ENCODE assay signal across 11 cellular contexts in genomic region chr14:49550284-49551184, GRCh38. TPM values are rescaled to one million over a fixed set of nuclear protein-coding genes. Genes with fewer than 3 reads are reported as not detected.
DNase-seq lines count a peak whose midpoint lies in the region; ATAC-seq and TF ChIP-seq lines count a peak whose summit lies in the region.
"Had no signal": no experiment of that assay in that cellular context is flagged by ENCODE, and none has a peak within 500 bp of the region (broad histone marks: within the 10 kb centered on the region; RNA-seq: fewer than 3 reads in every experiment).

No MANE protein-coding gene starts in this region.

- no peak overlapping the region for H2BK5ac ChIP-seq in mesendoderm (ENCODE audit: low read length)

- no peak overlapping the region for H2AK5ac ChIP-seq in mesendoderm (ENCODE audit: low read length)

- H2BK15ac ChIP-seq in mesendoderm (replicated peaks; ENCODE audit: low read depth) = no peak overlapping the region

- H3K4ac ChIP-seq in mesendoderm (ENCODE audit: low read depth, low read length) = no peak overlapping the region

- no peaks in the 10 kb centered on the region for H3K79me1 ChIP-seq in mesendoderm (ENCODE audit: low read length)

- no peaks in the 10 kb centered on the region for H3K27me3 Mint-ChIP-seq in brain

- H3K4me1 ChIP-seq in mesendoderm (ENCODE audit: control insufficient read depth, low read depth, low read length) = peaks cover 8% of the 10 kb centered on the region
- no peaks in the 10 kb centered on the region for H3K4me1 ChIP-seq in right atrium auricular region

- H3K4me1 Mint-ChIP-seq in brain = peaks cover 18% of the 10 kb centered on the region
- H3K4me1 Mint-ChIP-seq: naive thymus-derived CD8-positive, alpha-beta T cell had no signal

- WGBS in mesendoderm (ENCODE audit: extremely low coverage, insufficient coverage, low lambda C conversion rate) = no CpG with 5 or more reads among the region's 5 CpGs

- H3K36me3 ChIP-seq in mesendoderm (ENCODE audit: control insufficient read depth, insufficient read depth, low read length) = no peaks in the 10 kb centered on the region
- no peaks in the 10 kb centered on the region for H3K36me3 ChIP-seq in right atrium auricular region

- H3K36me3 Mint-ChIP-seq in brain = no peaks in the 10 kb centered on the region
- H3K36me3 Mint-ChIP-seq: naive thymus-derived CD8-positive, alpha-beta T cell had no signal

- TF ChIP-seq CTCF in GM10248 (IDR thresholded peaks at IDR 0.05; ENCODE audit: control extremely low read depth, extremely low read depth, low read depth, missing control alignments) (peak; percentile 19), brain (conservative IDR thresholded peaks at IDR 0.05) (peak; percentile 59 to 67), coronary artery (IDR thresholded peaks at IDR 0.05) (no peak), right atrium auricular region (IDR thresholded peaks at IDR 0.05) (no peak)

- H3K18ac ChIP-seq in mesendoderm (ENCODE audit: low read length) = no peak overlapping the region

- CTCF ChIA-PET in GM10248 (lab: Yijun Ruan, JAX) = interaction anchor here (1.0 kb wide), 2 partner anchors 9 to 89 kb away, joined by 3 to 6 read pairs; no protein-coding TSS in a partner anchor

- DNase-seq in GM10248 (ENCODE audit: extremely low spot score) = no peak
- peak; percentile 18 for DNase-seq in NCI-H146 treated with DMSO at 0.1 percent for 48 hours (lab: John Stamatoyannopoulos, UW; ENCODE audit: unreplicated experiment)
- peak; percentile 54 for DNase-seq in mesendoderm
- no peak for DNase-seq in coronary artery (ENCODE audit: low spot score)
- no peak for DNase-seq in right atrium auricular region (ENCODE audit: low spot score)
- DNase-seq: effector CD4-positive, alpha-beta T cell; naive thymus-derived CD8-positive, alpha-beta T cell; NK-92 treated with Interleukin-12 subunit alpha and Interleukin-12 subunit beta, amount 100 ng/mL, for 24 hours had no signal

- H2BK120ac ChIP-seq in mesendoderm (ENCODE audit: low read depth, low read length) = no peak overlapping the region

- H3K23ac ChIP-seq in mesendoderm (ENCODE audit: low read length) = no peak overlapping the region

- ATAC-seq in GM18868 (IDR thresholded peaks at IDR 0.05; ENCODE audit: unreplicated experiment) (no peak), HG03280 (IDR thresholded peaks at IDR 0.05; ENCODE audit: unreplicated experiment) (no peak)
- ATAC-seq: naive thymus-derived CD8-positive, alpha-beta T cell had no signal

- H3K9me3 ChIP-seq in right atrium auricular region = no peaks in the 10 kb centered on the region

- no peaks in the 10 kb centered on the region for H3K27me3 ChIP-seq in mesendoderm (ENCODE audit: insufficient read depth, low read length, poor library complexity)
- no peaks in the 10 kb centered on the region for H3K27me3 ChIP-seq in right atrium auricular region

- H3K4me3 ChIP-seq in mesendoderm (ENCODE audit: low read length) (no peak overlapping the region), coronary artery (no peak overlapping the region), right atrium auricular region (no peak overlapping the region)

- H3K56ac ChIP-seq in mesendoderm (ENCODE audit: low read length) = no peak overlapping the region

- H3K4me2 ChIP-seq in mesendoderm (ENCODE audit: low read length) = no peak overlapping the region

- H3K27ac ChIP-seq in mesendoderm (ENCODE audit: low read depth, low read length) = no peak overlapping the region
- no peak overlapping the region for H3K27ac ChIP-seq in coronary artery
- H3K27ac ChIP-seq in right atrium auricular region = no peak overlapping the region

- no peak overlapping the region for H3K27ac Mint-ChIP-seq in brain

- no peak overlapping the region for H4K5ac ChIP-seq in mesendoderm (ENCODE audit: low read length)

- H3K79me2 ChIP-seq in mesendoderm (ENCODE audit: control insufficient read depth, insufficient read depth, low read length) = no peaks in the 10 kb centered on the region

- no peak overlapping the region for H3K4me3 Mint-ChIP-seq in brain
- H3K4me3 Mint-ChIP-seq: naive thymus-derived CD8-positive, alpha-beta T cell had no signal

- H3K9me3 Mint-ChIP-seq in brain = no peaks in the 10 kb centered on the region
- H3K9me3 Mint-ChIP-seq: naive thymus-derived CD8-positive, alpha-beta T cell had no signal

- POLR2A ChIA-PET in GM10248 (lab: Yijun Ruan, JAX) = no interaction called here

- no peak overlapping the region for H3K9ac ChIP-seq in mesendoderm (ENCODE audit: low read length)

- H4K8ac ChIP-seq in mesendoderm (ENCODE audit: low read depth, low read length) = no peak overlapping the region

RNA-seq across cellular contexts. Expression of gene RPS29, which starts 35.6 kb away (rescaled TPM):
- 4,447 TPM for polyA plus RNA-seq in brain (ENCODE audit: insufficient read depth, low read depth, low replicate concordance)
- 20,930 TPM for polyA plus RNA-seq in mesendoderm (2013, experiment 1 of 2)
- 20,188 TPM for polyA plus RNA-seq in mesendoderm (2013, experiment 2 of 2)
- total RNA-seq in right atrium auricular region = 1,000 to 10,000 TPM; 1,499 to 8,459 TPM

RNA-seq across cellular contexts. Expression of gene LRR1, which starts 48.2 kb away (rescaled TPM):
- polyA plus RNA-seq in brain (ENCODE audit: insufficient read depth, low read depth, low replicate concordance) = 10.6 TPM
- 33.2 TPM for polyA plus RNA-seq in mesendoderm (2013, experiment 1 of 2)
- 32.8 TPM for polyA plus RNA-seq in mesendoderm (2013, experiment 2 of 2)
- total RNA-seq in right atrium auricular region = 1 to 10 TPM; 3.6 to 3.8 TPM

Comparison
In these comparisons a context has a peak if more than half of its experiments do, and no peak if none do; other contexts are left out.
1. DNase-seq: peak in NCI-H146 treated with DMSO at 0.1 percent for 48 hours (single experiment) and mesendoderm (single experiment); none in GM10248 (single experiment), coronary artery (single experiment) and right atrium auricular region (single experiment).
2. CTCF ChIP-seq: peak in GM10248 (single experiment) and brain (2 of 2); none in coronary artery (single experiment) and right atrium auricular region (0 of 2).